ENCODE assay signal across 8 cellular contexts in genomic region chr15:75542949-75543540, GRCh38. TPM values are rescaled to one million over a fixed set of nuclear protein-coding genes. Genes with fewer than 3 reads are reported as not detected.
A peak's percentile ranks its signal among the peaks of the same experiment; 100 is the strongest.
DNase-seq lines count a peak whose midpoint lies in the region; ATAC-seq and TF ChIP-seq lines count a peak whose summit lies in the region.
"Not testable (repeated sequence)": the region's sequence is repeated elsewhere in the genome, so short reads cannot be mapped to it uniquely, and the experiment has no call there.

No MANE protein-coding gene starts in this region.

- H3K4me3 Mint-ChIP-seq in activated CD8-positive, alpha-beta memory T cell treated with anti-CD3 and anti-CD28 coated beads, Interleukin-2, amount 10 ng/mL, durations not matched to agents 7 days and 5 days; brain: not testable (repeated sequence)

- peaks cover 18% of the 10 kb centered on the region for H3K36me3 Mint-ChIP-seq in activated CD8-positive, alpha-beta memory T cell treated with anti-CD3 and anti-CD28 coated beads, Interleukin-2, amount 10 ng/mL, durations not matched to agents 7 days and 5 days
- peaks cover 42% of the 10 kb centered on the region for H3K36me3 Mint-ChIP-seq in brain

- not testable (repeated sequence) for H3K36me3 ChIP-seq in hepatocyte (replicated peaks; ENCODE audit: insufficient read depth, low read depth); liver (ENCODE audit: control insufficient read depth in 4 of 4, insufficient read depth in 3 of 4, low read depth in 1 of 4, low read length in 3 of 4)

- H3K4me1 ChIP-seq in hepatocyte (ENCODE audit: insufficient read depth), result peaks cover 24% of the 10 kb centered on the region
- peaks cover 1 to 11% (median 8%) of the 10 kb centered on the region in 4 donors for H3K4me1 ChIP-seq in liver (ENCODE audit: control insufficient read depth in 4 of 4, insufficient read depth in 4 of 4, low read length in 3 of 4)

- peak overlapping the region; percentile 52 for H3K27ac Mint-ChIP-seq in activated CD8-positive, alpha-beta memory T cell treated with anti-CD3 and anti-CD28 coated beads, Interleukin-2, amount 10 ng/mL, durations not matched to agents 7 days and 5 days
- H3K27ac Mint-ChIP-seq in brain, result peak overlapping the region in 3 of 5 experiments; percentile 18 to 52 (median 42)

- TF ChIP-seq RAD21 in liver (IDR thresholded peaks at IDR 0.05), result not testable (repeated sequence)

- not testable (repeated sequence) for H3K4me3 ChIP-seq in hepatocyte; liver (ENCODE audit: low read depth in 1 of 3, low read length in 3 of 3)

- WGBS in hepatocyte (ENCODE audit: low lambda C conversion rate, missing lambda C conversion rate), result 68% methylated on average over 6 of the region's 6 CpGs
- 78% methylated on average over 6 of the region's 6 CpGs for WGBS in liver

- not testable (repeated sequence) for H3K27me3 Mint-ChIP-seq in activated CD8-positive, alpha-beta memory T cell treated with anti-CD3 and anti-CD28 coated beads, Interleukin-2, amount 10 ng/mL, durations not matched to agents 7 days and 5 days; brain

- TF ChIP-seq CTCF in brain (conservative IDR thresholded peaks at IDR 0.05); hepatocyte (IDR thresholded peaks at IDR 0.05; ENCODE audit: poor library complexity); liver (IDR thresholded peaks at IDR 0.05; ENCODE audit: low read depth, low read length, missing input control): not testable (repeated sequence)

- not testable (repeated sequence) for H3K9me3 Mint-ChIP-seq in activated CD8-positive, alpha-beta memory T cell treated with anti-CD3 and anti-CD28 coated beads, Interleukin-2, amount 10 ng/mL, durations not matched to agents 7 days and 5 days (ENCODE audit: low read depth); brain

- peak overlapping the region; percentile 46 for H3K27ac ChIP-seq in hepatocyte
- peak overlapping the region in 1 of 2 donors; percentile 28 for H3K27ac ChIP-seq in liver (ENCODE audit: low read depth in 1 of 2, low read length in 2 of 2)
- peak overlapping the region; percentile 55 for H3K27ac ChIP-seq in temporal lobe (ENCODE audit: low read depth, low read length)

- not testable (repeated sequence) for ATAC-seq in activated CD8-positive, alpha-beta memory T cell treated with anti-CD3 and anti-CD28 coated beads, Interleukin-2, amount 10 ng/mL, durations not matched to agents 7 days and 5 days

- H3K9me3 ChIP-seq in hepatocyte (ENCODE audit: low read depth); liver (ENCODE audit: control insufficient read depth in 4 of 4, low read length in 3 of 4): not testable (repeated sequence)

- H3K4me2 ChIP-seq in hepatocyte, result peak overlapping the region; percentile 28

- H3K4me1 Mint-ChIP-seq in activated CD8-positive, alpha-beta memory T cell treated with anti-CD3 and anti-CD28 coated beads, Interleukin-2, amount 10 ng/mL, durations not matched to agents 7 days and 5 days, result peaks cover 13% of the 10 kb centered on the region
- H3K4me1 Mint-ChIP-seq in brain, result peaks cover 26% of the 10 kb centered on the region

- not testable (repeated sequence) for H2AFZ ChIP-seq in hepatocyte

- H3K27me3 ChIP-seq in hepatocyte; liver (ENCODE audit: control insufficient read depth in 4 of 4, insufficient read depth in 4 of 4, low read length in 3 of 4): not testable (repeated sequence)

- H3K9ac ChIP-seq in liver (ENCODE audit: low read depth in 1 of 2, low read length in 2 of 2), result not testable (repeated sequence)

- DNase-seq in ACHN, result peak; percentile 24
- peak; percentile 28 for DNase-seq in HuH-7 (ENCODE audit: low spot score)
- not testable (repeated sequence) for DNase-seq in activated CD8-positive, alpha-beta memory T cell treated with anti-CD3 and anti-CD28 coated beads, Interleukin-2, amount 10 ng/mL, durations not matched to agents 7 days and 5 days
- DNase-seq in glomerular visceral epithelial cell (ENCODE audit: extremely low spot score), result peak; percentile 56
- peak; percentile 61 for DNase-seq in hepatocyte (ENCODE audit: low spot score)

- H3K79me2 ChIP-seq in hepatocyte, result peaks cover 84% of the 10 kb centered on the region

- CTCF ChIA-PET in activated CD8-positive, alpha-beta memory T cell treated with anti-CD3 and anti-CD28 coated beads, Interleukin-2, amount 10 ng/mL, durations not matched to agents 7 days and 5 days (lab: Charles Lee), result interaction anchor here (1.3 kb wide), 1 partner anchor 10 kb away, joined by 3 read pairs; no protein-coding TSS in a partner anchor

- in situ Hi-C loops in ACHN (cut with HindIII; ENCODE audit: low pct_ligation_motif_present, low pct_unique_long_range_greater_than_20kb, low sequenced_read_pairs), result not testable (repeated sequence)

- H3K9me2 ChIP-seq in hepatocyte (replicated peaks; ENCODE audit: insufficient read depth), result not testable (repeated sequence)

- H4K20me1 ChIP-seq in hepatocyte (ENCODE audit: insufficient read depth, poor library complexity, severe bottlenecking), result not testable (repeated sequence)

TF ChIP-seq in liver, 16 proteins besides CTCF, POLR2A, EP300 and RAD21:
- peak; percentile 43 for TF ChIP-seq HNF4A (conservative IDR thresholded peaks at IDR 0.05)

RNA-seq across cellular contexts. Expression of gene PTPN9, which starts 36.1 kb away (rescaled TPM):
- total RNA-seq in activated CD8-positive, alpha-beta memory T cell treated with anti-CD3 and anti-CD28 coated beads, Interleukin-2, amount 10 ng/mL, durations not matched to agents 7 days and 5 days, result 10 to 100 TPM; 34.0 to 41.9 TPM
- polyA plus RNA-seq in brain (ENCODE audit: insufficient read depth, low read depth, low replicate concordance) (23.4 TPM), hepatocyte (19.6 and 23.3 TPM in 2 replicates), liver (1 to 10 TPM; 5.4 to 6.6 TPM)
- total RNA-seq in hepatocyte (24.0 and 27.4 TPM in 2 replicates), liver (10 to 100 TPM in 1 of 2 donors, 1 to 10 TPM in 1; 8.4 to 14.1 TPM), temporal lobe (22.9 TPM)
